ENCODE assay signal across 8 cellular contexts in the genomic region with DNA sequence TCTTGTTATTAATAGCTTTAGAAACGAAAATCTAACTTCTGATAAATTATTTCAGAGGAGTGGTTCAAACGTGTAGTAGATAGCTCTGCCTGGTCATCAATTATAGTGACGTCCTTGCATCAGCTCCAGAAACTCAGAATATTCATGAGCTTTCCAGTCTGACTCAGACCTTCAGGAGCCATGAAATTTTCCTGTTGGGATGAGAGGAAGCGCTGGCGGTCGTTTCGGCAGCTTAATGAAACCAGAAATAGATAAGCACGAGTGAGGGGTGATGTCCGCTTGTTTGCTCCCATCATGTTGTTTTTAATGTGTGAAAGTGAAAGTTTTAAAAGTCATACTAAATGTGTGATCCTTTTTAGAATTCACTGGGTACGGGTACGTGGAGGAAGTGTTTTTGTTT.
DNase-seq lines count a peak whose midpoint lies in the region; ATAC-seq, FAIRE-seq and TF ChIP-seq lines count a peak whose summit lies in the region.

No MANE protein-coding gene starts in this region.

- peaks cover 4% of the 10 kb centered on the region for H3K9me3 Mint-ChIP-seq in osteocyte (ENCODE audit: unreplicated experiment)

- no peaks in the 10 kb centered on the region for H3K9me3 ChIP-seq in Peyer's patch
- H3K9me3 ChIP-seq in endothelial cell of umbilical vein (replicated peaks; ENCODE audit: control insufficient read depth, insufficient read depth, low read length): no peaks in the 10 kb centered on the region

- peaks cover 85% of the 10 kb centered on the region for H3K4me1 Mint-ChIP-seq in osteocyte (ENCODE audit: unreplicated experiment)

- H3K4me3 ChIP-seq in Peyer's patch (peak overlapping the region; percentile 34 to 53 (median 42)), endothelial cell of umbilical vein (replicated peaks in 1 of 3; ENCODE audit: insufficient read depth in 1 of 3, low read depth in 1 of 3, low read length in 3 of 3) (peak overlapping the region; percentile 25 to 78 (median 44))

- peak overlapping the region; percentile 48 to 76 (median 68) for H3K27ac ChIP-seq in Peyer's patch
- peak overlapping the region; percentile 78 for H3K27ac ChIP-seq in endothelial cell of umbilical vein (ENCODE audit: insufficient read depth, low read depth, low read length)

- dilution Hi-C loops in endothelial cell of umbilical vein (cut with MboI; ENCODE audit: extremely low pct_ligation_motif_present, low sequenced_read_pairs): no loop called here

- ATAC-seq in GM18861 (IDR thresholded peaks at IDR 0.05; ENCODE audit: unreplicated experiment): no peak
- no peak for ATAC-seq in GM21447 (IDR thresholded peaks at IDR 0.05; ENCODE audit: unreplicated experiment)

- in situ Hi-C loops in GM13976 (cut with MboI; ENCODE audit: low sequenced_read_pairs, unreplicated experiment): no loop called here

- H3K4me2 ChIP-seq in endothelial cell of umbilical vein (ENCODE audit: insufficient read depth, low read length): peak overlapping the region; percentile 93

- peak overlapping the region; percentile 72 for H3K4me3 Mint-ChIP-seq in osteocyte (ENCODE audit: unreplicated experiment)

- peak overlapping the region; percentile 58 for H2AFZ ChIP-seq in endothelial cell of umbilical vein (ENCODE audit: low read depth, low read length)

- H3K36me3 ChIP-seq in Peyer's patch (no peaks in the 10 kb centered on the region), endothelial cell of umbilical vein (ENCODE audit: control insufficient read depth in 2 of 2, extremely low read depth in 1 of 2, insufficient read depth in 2 of 2, low read length in 2 of 2) (no peaks in the 10 kb centered on the region)

- H3K27ac Mint-ChIP-seq in osteocyte (ENCODE audit: unreplicated experiment): peak overlapping the region; percentile 99

- H4K20me1 ChIP-seq in endothelial cell of umbilical vein (replicated peaks; ENCODE audit: control insufficient read depth, extremely low read depth, insufficient read depth, low read length): no peaks in the 10 kb centered on the region

- intact Hi-C loops in endothelial cell of umbilical vein (cut with micrococcal nuclease): loop anchor here (1.0 to 5.0 kb wide), 3 partner anchors 31 to 191 kb away; no protein-coding TSS in a partner anchor

- H3K4me1 ChIP-seq in Peyer's patch (no peaks in the 10 kb centered on the region), endothelial cell of umbilical vein (ENCODE audit: control insufficient read depth, extremely low read depth, insufficient read depth, low read length) (peaks cover 4% of the 10 kb centered on the region)

- TF ChIP-seq CTCF in Peyer's patch (IDR thresholded peaks at IDR 0.05) (no peak), endothelial cell of umbilical vein (IDR thresholded peaks at IDR 0.05; ENCODE audit: extremely low read depth in 1 of 2, insufficient read depth in 1 of 2, low read depth in 1 of 2, low read length in 2 of 2) (no peak), osteocyte (IDR thresholded peaks at IDR 0.05) (no peak), GM13976 (IDR thresholded peaks at IDR 0.05; ENCODE audit: borderline replicate concordance, control extremely low read depth, extremely low read depth, insufficient read depth, missing control alignments) (no peak)

- FAIRE-seq in G401.6 (lab: Jason Lieb, UNC) (peak; percentile 34), endothelial cell of umbilical vein (lab: Jason Lieb, UNC) (peak; percentile 77)

- TF ChIP-seq POLR2A in Peyer's patch (IDR thresholded peaks at IDR 0.05) (no peak), endothelial cell of umbilical vein (IDR thresholded peaks at IDR 0.05; ENCODE audit: low read depth, low read length) (peak; percentile 16)

- POLR2A ChIA-PET in endothelial cell of umbilical vein (lab: Charles Lee): interaction anchor here (0.8 kb wide), 1 partner anchor 55 kb away, joined by 3 read pairs; no protein-coding TSS in a partner anchor

- H3K27me3 Mint-ChIP-seq in osteocyte (ENCODE audit: unreplicated experiment): no peaks in the 10 kb centered on the region

- no peaks in the 10 kb centered on the region for H3K9me1 ChIP-seq in endothelial cell of umbilical vein (replicated peaks; ENCODE audit: control insufficient read depth, extremely low read depth, insufficient read depth, low read length)

- peaks cover 5% of the 10 kb centered on the region for H3K36me3 Mint-ChIP-seq in osteocyte (ENCODE audit: unreplicated experiment)

- DNase-seq in Peyer's patch: no peak
- peak; percentile 86 for DNase-seq in endothelial cell of umbilical vein (ENCODE audit: low read depth, low spot score)
- DNase-seq in osteocyte (ENCODE audit: extremely low spot score, unreplicated experiment): no peak
- no peak for DNase-seq in GM13976 (ENCODE audit: low spot score)
- no peak for DNase-seq in HuH-7 (ENCODE audit: low spot score)

- H3K79me2 ChIP-seq in endothelial cell of umbilical vein (ENCODE audit: control insufficient read depth, insufficient read depth, low read length): no peaks in the 10 kb centered on the region

- CTCF ChIA-PET in endothelial cell of umbilical vein (lab: Charles Lee): interaction anchor here (0.9 to 3.3 kb wide), 11 partner anchors 9 to 347 kb away, joined by 3 to 44 read pairs (median 5); no protein-coding TSS in a partner anchor

- no TSS peak for BruUV-seq in endothelial cell of umbilical vein (replicated peaks; lab: Mats Ljungman, UMichigan)

- peak overlapping the region; percentile 77 for H3K9ac ChIP-seq in endothelial cell of umbilical vein (replicated peaks; ENCODE audit: extremely low read depth, insufficient read depth, low read length)

- H3K27me3 ChIP-seq in Peyer's patch (no peaks in the 10 kb centered on the region), endothelial cell of umbilical vein (ENCODE audit: control insufficient read depth in 2 of 2, insufficient read depth in 2 of 2, low read length in 2 of 2) (no peaks in the 10 kb centered on the region)

TF ChIP-seq in endothelial cell of umbilical vein, 7 proteins besides CTCF, POLR2A, EP300 and RAD21:
- peak; percentile 11 for TF ChIP-seq JUN (IDR thresholded peaks at IDR 0.05; ENCODE audit: borderline replicate concordance, insufficient read depth, insufficient read length, low read depth)
- no peak for TF ChIP-seq MAX (IDR thresholded peaks at IDR 0.05; ENCODE audit: insufficient read depth, insufficient read length)
- TF ChIP-seq GATA2 (IDR thresholded peaks at IDR 0.05; ENCODE audit: insufficient read depth, insufficient read length, low read depth, low read length): no peak
- peak; percentile 57 for TF ChIP-seq FOS (IDR thresholded peaks at IDR 0.05; ENCODE audit: borderline replicate concordance, insufficient read depth, low read length)
- TF ChIP-seq EZH2 (IDR thresholded peaks at IDR 0.05; ENCODE audit: borderline replicate concordance, low read depth, low read length, severe bottlenecking): no peak
- peak; percentile 17 for TF ChIP-seq POLR2AphosphoS5 (IDR thresholded peaks at IDR 0.05; ENCODE audit: insufficient read depth, low read depth, low read length)
- TF ChIP-seq MYC (IDR thresholded peaks at IDR 0.05; ENCODE audit: low read depth, low read length): no peak
TF ChIP-seq in endothelial cell of umbilical vein: peak in this region for 3.
